8 cellular contexts compared by ENCODE assay signal in the genomic region with DNA sequence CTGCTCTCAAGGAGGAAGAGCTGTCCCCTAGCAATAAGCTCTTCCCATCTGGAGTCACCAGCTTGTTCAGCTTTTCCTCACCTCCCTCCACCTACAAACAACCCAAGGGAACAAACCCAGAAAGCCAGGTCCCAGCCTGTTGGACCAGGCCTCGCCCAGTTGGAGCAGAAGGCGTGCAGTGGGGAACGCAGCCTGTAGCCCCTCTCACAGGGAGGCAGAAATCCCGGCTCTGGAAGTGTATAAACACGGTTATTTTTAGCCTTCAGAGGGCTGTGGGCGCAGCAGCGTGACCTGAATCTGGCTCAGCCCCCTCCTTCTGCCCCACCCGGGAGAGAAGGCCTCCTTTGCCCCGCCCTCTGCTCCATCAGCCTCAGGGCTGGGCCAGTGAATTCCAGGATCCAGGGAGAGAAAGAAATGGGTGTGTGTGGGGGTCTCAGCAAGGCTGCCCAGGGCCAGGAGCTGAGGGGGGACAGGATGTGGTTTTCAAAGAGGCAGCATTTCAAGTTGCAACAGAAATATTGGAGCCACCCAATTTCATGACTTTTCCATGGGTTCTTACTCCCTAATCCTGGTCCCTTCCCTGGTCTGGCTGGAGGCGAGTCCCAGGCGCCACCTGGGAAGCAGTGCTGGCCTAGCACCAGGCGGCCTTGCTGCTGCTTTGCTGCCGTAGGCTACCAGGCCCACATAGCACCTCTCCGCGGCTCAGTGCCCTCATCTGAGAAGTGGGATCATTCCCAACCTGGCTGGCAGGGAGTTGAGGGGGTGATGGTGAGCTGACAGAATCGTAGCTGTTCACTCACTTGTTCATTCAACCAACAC. TPM values are rescaled to one million over a fixed set of nuclear protein-coding genes. Genes with fewer than 3 reads are reported as not detected.
DNase-seq lines count a peak whose midpoint lies in the region; FAIRE-seq and TF ChIP-seq lines count a peak whose summit lies in the region.

No MANE protein-coding gene starts in this region.

- no peak for TF ChIP-seq CTCF in hepatocyte (IDR thresholded peaks at IDR 0.05; ENCODE audit: poor library complexity)

- H3K27ac ChIP-seq in hepatocyte: peak overlapping the region; percentile 69

- no peak for TF ChIP-seq POLR2A in H54 (IDR thresholded peaks at IDR 0.05; ENCODE audit: low read depth, low read length)

- H3K9me2 ChIP-seq in hepatocyte (replicated peaks; ENCODE audit: insufficient read depth): no peaks in the 10 kb centered on the region

- H3K9me3 ChIP-seq in adipocyte (ENCODE audit: control insufficient read depth, low read length) (no peaks in the 10 kb centered on the region), hepatocyte (ENCODE audit: low read depth) (no peaks in the 10 kb centered on the region), skeletal muscle satellite cell (replicated peaks; ENCODE audit: low read length) (no peaks in the 10 kb centered on the region)

- DNase-seq in HEK293T (ENCODE audit: extremely low spot score) (peak; percentile 43), adipocyte (ENCODE audit: low read depth) (peak; percentile 79), hepatocyte (ENCODE audit: low spot score) (peak; percentile 67), T-helper 1 cell (no peak), H54 (ENCODE audit: insufficient read length, low spot score) (no peak), RPMI8226 (no peak)
- DNase-seq in central memory CD4-positive, alpha-beta T cell: no peak

- CTCF ChIA-PET in HEK293T (lab: Yijun Ruan, JAX): no interaction called here

- H2AFZ ChIP-seq in hepatocyte: no peak overlapping the region

- H3K36me3 ChIP-seq in adipocyte (ENCODE audit: control insufficient read depth, insufficient read depth, low read length, severe bottlenecking): peaks cover 24% of the 10 kb centered on the region
- H3K36me3 ChIP-seq in hepatocyte (replicated peaks; ENCODE audit: insufficient read depth, low read depth): no peaks in the 10 kb centered on the region
- H3K36me3 ChIP-seq in skeletal muscle satellite cell (ENCODE audit: insufficient read depth, low read length): peaks cover 17% of the 10 kb centered on the region

- no peak overlapping the region for H3K4me3 ChIP-seq in adipocyte (ENCODE audit: low read length)
- H3K4me3 ChIP-seq in hepatocyte: no peak overlapping the region
- H3K4me3 ChIP-seq in skeletal muscle satellite cell (ENCODE audit: low read length): no peak overlapping the region

- 58% methylated on average over 16 of the region's 16 CpGs for WGBS in hepatocyte (ENCODE audit: low lambda C conversion rate, missing lambda C conversion rate)

- H3K27me3 ChIP-seq in adipocyte (replicated peaks; ENCODE audit: control insufficient read depth, insufficient read depth, low read length): no peaks in the 10 kb centered on the region
- no peaks in the 10 kb centered on the region for H3K27me3 ChIP-seq in hepatocyte
- no peaks in the 10 kb centered on the region for H3K27me3 ChIP-seq in skeletal muscle satellite cell (ENCODE audit: control insufficient read depth, insufficient read depth, low read length)

- POLR2A ChIA-PET in HEK293T (lab: Yijun Ruan, JAX): no interaction called here

- peaks cover 100% of the 10 kb centered on the region for H3K79me2 ChIP-seq in hepatocyte

- peak overlapping the region; percentile 60 for H3K9ac ChIP-seq in adipocyte (ENCODE audit: low read length)
- H3K9ac ChIP-seq in skeletal muscle satellite cell (ENCODE audit: low read depth, low read length): peak overlapping the region; percentile 11

- H4K20me1 ChIP-seq in hepatocyte (ENCODE audit: insufficient read depth, poor library complexity, severe bottlenecking): peaks cover 100% of the 10 kb centered on the region

- H3K4me1 ChIP-seq in adipocyte (ENCODE audit: control insufficient read depth, insufficient read depth, low read length) (peaks cover 56% of the 10 kb centered on the region), hepatocyte (ENCODE audit: insufficient read depth) (peaks cover 28% of the 10 kb centered on the region), skeletal muscle satellite cell (ENCODE audit: control insufficient read depth, insufficient read depth, low read length) (peaks cover 59% of the 10 kb centered on the region)

- H3K4me2 ChIP-seq in hepatocyte (peak overlapping the region; percentile 67), skeletal muscle satellite cell (ENCODE audit: low read length) (peak overlapping the region; percentile 54)

- FAIRE-seq in H54 (lab: Jason Lieb, UNC): no peak

TF ChIP-seq in HEK293T, 16 proteins besides CTCF, POLR2A, EP300 and RAD21:
- TF ChIP-seq, protein P1, sequence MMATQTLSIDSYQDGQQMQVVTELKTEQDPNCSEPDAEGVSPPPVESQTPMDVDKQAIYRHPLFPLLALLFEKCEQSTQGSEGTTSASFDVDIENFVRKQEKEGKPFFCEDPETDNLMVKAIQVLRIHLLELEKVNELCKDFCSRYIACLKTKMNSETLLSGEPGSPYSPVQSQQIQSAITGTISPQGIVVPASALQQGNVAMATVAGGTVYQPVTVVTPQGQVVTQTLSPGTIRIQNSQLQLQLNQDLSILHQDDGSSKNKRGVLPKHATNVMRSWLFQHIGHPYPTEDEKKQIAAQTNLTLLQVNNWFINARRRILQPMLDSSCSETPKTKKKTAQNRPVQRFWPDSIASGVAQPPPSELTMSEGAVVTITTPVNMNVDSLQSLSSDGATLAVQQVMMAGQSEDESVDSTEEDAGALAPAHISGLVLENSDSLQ (IDR thresholded peaks at IDR 0.05): no peak
- no peak for TF ChIP-seq BHLHE40 (IDR thresholded peaks at IDR 0.05; ENCODE audit: borderline replicate concordance)
- TF ChIP-seq ARNT (IDR thresholded peaks at IDR 0.05): no peak
- TF ChIP-seq FOXK2 (IDR thresholded peaks at IDR 0.05): no peak
- no peak for TF ChIP-seq ZNF384 (IDR thresholded peaks at IDR 0.05)
- TF ChIP-seq LEF1 (IDR thresholded peaks at IDR 0.05; ENCODE audit: borderline replicate concordance): no peak
- no peak for TF ChIP-seq L3MBTL2 (conservative IDR thresholded peaks at IDR 0.05)
- no peak for TF ChIP-seq NFRKB (IDR thresholded peaks at IDR 0.05)
- TF ChIP-seq SUZ12 (IDR thresholded peaks at IDR 0.05): no peak
- no peak for TF ChIP-seq FOXM1 (IDR thresholded peaks at IDR 0.05; ENCODE audit: borderline replicate concordance)
- no peak for TF ChIP-seq TARDBP (IDR thresholded peaks at IDR 0.05)
- TF ChIP-seq ELF4 (IDR thresholded peaks at IDR 0.05): no peak
- no peak for TF ChIP-seq FOXA1 (IDR thresholded peaks at IDR 0.05)

RNA-seq across cellular contexts. Expression of a gene that starts 33.5 kb away (rescaled TPM):
- total RNA-seq in hepatocyte: 16.5 and 30.9 TPM in 2 replicates
- 32.4 and 34.4 TPM in 2 replicates for polyA plus RNA-seq in hepatocyte
- 19.0 and 20.1 TPM in 2 replicates for total RNA-seq in skeletal muscle satellite cell (2012; rRNA removed)

Comparison
In these comparisons a context has a peak if more than half of its experiments do, and no peak if none do; other contexts are left out.
1. DNase-seq: peak in HEK293T (single experiment), adipocyte (single experiment) and hepatocyte (single experiment); none in central memory CD4-positive, alpha-beta T cell (single experiment), T-helper 1 cell (0 of 5), H54 (single experiment) and RPMI8226 (single experiment).